Comparison of ENCODE assay signal across 32 cellular contexts in the genomic region with DNA sequence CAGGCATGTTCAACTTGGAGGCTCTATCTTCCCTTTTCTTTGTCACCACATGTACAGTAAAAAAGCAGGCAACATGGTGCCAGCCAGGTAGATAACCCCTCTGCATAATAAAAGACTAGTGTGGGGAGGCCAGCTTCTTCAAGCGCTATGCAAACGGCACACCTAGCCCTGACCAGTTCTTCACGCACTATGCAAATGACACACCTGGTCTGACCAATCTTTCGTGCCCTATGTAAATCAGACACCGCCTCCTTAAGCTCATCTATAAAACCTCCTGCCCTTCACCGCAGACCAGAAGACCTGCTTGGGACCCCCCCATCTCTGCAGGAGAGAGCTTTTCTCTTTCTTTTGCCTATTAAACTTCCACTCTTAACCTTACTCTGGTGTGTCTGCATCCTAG.
"Had no signal": no experiment of that assay in that cellular context is flagged by ENCODE, and none has a peak within 500 bp of the region (broad histone marks: within the 10 kb centered on the region; RNA-seq: fewer than 3 reads in every experiment).

No MANE protein-coding gene starts in this region.

- H3K9me3 Mint-ChIP-seq: activated naive CD8-positive, alpha-beta T cell treated with anti-CD3 and anti-CD28 coated beads, Interleukin-2, amount 10 ng/mL, durations not matched to agents 7 days and 5 days; effector memory CD8-positive, alpha-beta T cell; stimulated activated effector memory CD8-positive, alpha-beta T cell treated with anti-CD3 and anti-CD28 coated beads, Interleukin-12 subunit alpha, Interleukin-12 subunit beta, amount 100 ng/mL, for 72 hours had no signal

- H3K27me3 ChIP-seq: brain microvascular endothelial cell, gastroesophageal sphincter, hepatocyte, left lung, neural progenitor cell, sigmoid colon, stomach, thyroid gland, upper lobe of left lung, vagina had no signal

- H3K4me3 Mint-ChIP-seq: activated CD4-positive, alpha-beta memory T cell treated with anti-CD3 and anti-CD28 coated beads for 36 hours; activated CD4-positive, alpha-beta T cell treated with anti-CD3 and anti-CD28 coated beads, Interleukin-2, amount 10 ng/mL, durations not matched to agents 24 days and 14 days; activated naive CD4-positive, alpha-beta T cell treated with anti-CD3 and anti-CD28 coated beads, Interleukin-2, amount 10 ng/mL, durations not matched to agents 7 days and 5 days; activated naive CD8-positive, alpha-beta T cell treated with anti-CD3 and anti-CD28 coated beads, Interleukin-2, amount 10 ng/mL, durations not matched to agents 7 days and 5 days; activated T-helper 1 cell treated with anti-CD3 and anti-CD28 coated beads, Interleukin-12 subunit alpha, Interleukin-12 subunit beta, Interleukin-2, Interleukin-4 antibody, amounts not matched to agents 30 ng/mL and 10 ng/mL and 1 ng/mL, durations not matched to agents 14 hours and 24 hours and 36 hours; effector memory CD8-positive, alpha-beta T cell; naive thymus-derived CD8-positive, alpha-beta T cell; neural progenitor cell; stimulated activated effector memory CD8-positive, alpha-beta T cell treated with anti-CD3 and anti-CD28 coated beads, Interleukin-12 subunit alpha, Interleukin-12 subunit beta, amount 100 ng/mL, for 72 hours had no signal

- H3K4me1 ChIP-seq: gastroesophageal sphincter, left lung, lower lobe of right lung, parathyroid adenoma, psoas muscle, sigmoid colon, thyroid gland, upper lobe of left lung, vagina had no signal

- DNase-seq: activated CD4-positive, alpha-beta memory T cell treated with anti-CD3 and anti-CD28 coated beads for 36 hours; activated CD4-positive, alpha-beta T cell treated with anti-CD3 and anti-CD28 coated beads, Interleukin-2, amount 10 ng/mL, durations not matched to agents 24 days and 14 days; activated CD4-positive, CD25-positive, alpha-beta regulatory T cell treated with anti-CD3 and anti-CD28 coated beads, Interleukin-2, amount 50 U/mL, for 72 hours; activated CD8-positive, alpha-beta memory T cell treated with anti-CD3 and anti-CD28 coated beads, Interleukin-2, amount 50 U/mL, for 4 hours; activated effector memory CD4-positive, alpha-beta T cell treated with anti-CD3 and anti-CD28 coated beads, Interleukin-2, amount 50 U/mL, for 16 hours; activated naive CD4-positive, alpha-beta T cell treated with anti-CD3 and anti-CD28 coated beads, Interleukin-2, amount 10 ng/mL, durations not matched to agents 7 days and 5 days; activated naive CD8-positive, alpha-beta T cell treated with anti-CD3 and anti-CD28 coated beads, Interleukin-2, amount 10 ng/mL, durations not matched to agents 7 days and 5 days; activated T-cell treated with anti-CD3 and anti-CD28 coated beads, Interleukin-2, amount 50 U/mL, for 1 hour; brain microvascular endothelial cell; cortex of kidney; effector memory CD8-positive, alpha-beta T cell; left lung; lower lobe of right lung; mesenchymal stem cell; naive thymus-derived CD8-positive, alpha-beta T cell; occipital lobe; psoas muscle; sigmoid colon; small intestine; stimulated activated CD4-positive, alpha-beta T cell treated with anti-CD3 and anti-CD28 coated beads, Interleukin-4, amount 100 ng/mL, for 24 hours; stomach; T-helper 9 cell; thyroid gland; upper lobe of left lung; WERI-Rb-1 had no signal

- H3K4me1 Mint-ChIP-seq: neural progenitor cell had no signal

- H3K27me3 Mint-ChIP-seq: effector memory CD8-positive, alpha-beta T cell; naive thymus-derived CD8-positive, alpha-beta T cell had no signal

- H3K27ac Mint-ChIP-seq: activated CD4-positive, alpha-beta memory T cell treated with anti-CD3 and anti-CD28 coated beads for 36 hours; activated CD4-positive, alpha-beta T cell treated with anti-CD3 and anti-CD28 coated beads, Interleukin-2, amount 10 ng/mL, durations not matched to agents 24 days and 14 days; activated naive CD4-positive, alpha-beta T cell treated with anti-CD3 and anti-CD28 coated beads, Interleukin-2, amount 10 ng/mL, durations not matched to agents 7 days and 5 days; activated naive CD8-positive, alpha-beta T cell treated with anti-CD3 and anti-CD28 coated beads, Interleukin-2, amount 10 ng/mL, durations not matched to agents 7 days and 5 days; activated T-helper 1 cell treated with anti-CD3 and anti-CD28 coated beads, Interleukin-12 subunit alpha, Interleukin-12 subunit beta, Interleukin-2, Interleukin-4 antibody, amounts not matched to agents 30 ng/mL and 10 ng/mL and 1 ng/mL, durations not matched to agents 14 hours and 24 hours and 36 hours; effector memory CD8-positive, alpha-beta T cell; naive thymus-derived CD8-positive, alpha-beta T cell; neural progenitor cell; stimulated activated effector memory CD8-positive, alpha-beta T cell treated with anti-CD3 and anti-CD28 coated beads, Interleukin-12 subunit alpha, Interleukin-12 subunit beta, amount 100 ng/mL, for 72 hours had no signal

- H3K36me3 Mint-ChIP-seq: activated CD4-positive, alpha-beta memory T cell treated with anti-CD3 and anti-CD28 coated beads for 36 hours; activated naive CD4-positive, alpha-beta T cell treated with anti-CD3 and anti-CD28 coated beads, Interleukin-2, amount 10 ng/mL, durations not matched to agents 7 days and 5 days; activated naive CD8-positive, alpha-beta T cell treated with anti-CD3 and anti-CD28 coated beads, Interleukin-2, amount 10 ng/mL, durations not matched to agents 7 days and 5 days; naive thymus-derived CD8-positive, alpha-beta T cell; neural progenitor cell had no signal

- H3K9me3 ChIP-seq: gastroesophageal sphincter, left lung, lower lobe of right lung, psoas muscle, sigmoid colon, stomach, thyroid gland, upper lobe of left lung, vagina had no signal

- H3K36me3 ChIP-seq: brain microvascular endothelial cell, gastroesophageal sphincter, left lung, lower lobe of right lung, neural progenitor cell, sigmoid colon, stomach, thyroid gland, upper lobe of left lung, vagina, WERI-Rb-1 had no signal

- ATAC-seq: effector memory CD8-positive, alpha-beta T cell; gastroesophageal sphincter; left lung; lower lobe of right lung; naive thymus-derived CD8-positive, alpha-beta T cell; psoas muscle; stimulated activated effector memory CD8-positive, alpha-beta T cell treated with anti-CD3 and anti-CD28 coated beads, Interleukin-12 subunit alpha, Interleukin-12 subunit beta, amount 100 ng/mL, for 72 hours had no signal

- H3K27ac ChIP-seq: brain microvascular endothelial cell, gastroesophageal sphincter, hepatocyte, left lung, lower lobe of right lung, neural progenitor cell, parathyroid adenoma, psoas muscle, sigmoid colon, stomach, thyroid gland, upper lobe of left lung, vagina, WERI-Rb-1 had no signal

- H3K4me3 ChIP-seq: gastroesophageal sphincter, hepatocyte, left lung, lower lobe of right lung, neural progenitor cell, psoas muscle, sigmoid colon, stomach, thyroid gland, upper lobe of left lung, vagina had no signal
